Comparison of ENCODE assay signal across 1 cellular context in the genomic region with DNA sequence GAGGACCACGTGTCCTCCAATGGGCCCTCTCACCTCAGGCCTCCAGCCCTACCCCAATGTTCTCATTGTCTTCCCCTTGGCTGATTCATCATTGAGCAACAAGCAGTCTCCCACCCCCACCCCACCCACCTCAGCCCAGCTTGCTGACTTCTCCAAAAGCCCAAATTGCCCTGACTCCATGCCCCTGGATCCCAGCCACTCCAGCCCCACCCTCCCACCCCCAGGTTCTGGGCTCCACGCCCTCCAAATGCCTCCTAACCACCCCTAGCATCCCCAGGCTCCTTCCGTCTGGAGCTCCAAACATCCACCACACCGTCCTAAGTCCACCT.
TF ChIP-seq lines count a peak whose summit lies in the region.

No MANE protein-coding gene starts in this region.

TF ChIP-seq in H1, 55 proteins besides CTCF, POLR2A, EP300 and RAD21:
- TF ChIP-seq TAF1 (IDR thresholded peaks at IDR 0.05; ENCODE audit: low read depth, low read length) (no peak), SP1 (IDR thresholded peaks at IDR 0.05; ENCODE audit: low read depth, low read length) (no peak), SRF (IDR thresholded peaks at IDR 0.05; ENCODE audit: low read depth, low read length) (no peak), TAF7 (optimal IDR thresholded peaks at IDR 0.05; ENCODE audit: borderline replicate concordance, low read depth, low read length) (no peak), SAP30 (IDR thresholded peaks at IDR 0.05; ENCODE audit: insufficient read depth, insufficient replicate concordance, low read length) (no peak), TEAD4 (IDR thresholded peaks at IDR 0.05; ENCODE audit: low read depth, low read length) (no peak), ATF3 (IDR thresholded peaks at IDR 0.05; ENCODE audit: insufficient read depth, low read depth, low read length) (no peak), RXRA (IDR thresholded peaks at IDR 0.05; ENCODE audit: insufficient read depth, low read depth, low read length) (no peak), PHF8 (conservative IDR thresholded peaks at IDR 0.05; ENCODE audit: low read depth, low read length) (no peak), POLR2AphosphoS5 (IDR thresholded peaks at IDR 0.05; ENCODE audit: low read depth, low read length) (no peak), BACH1 (IDR thresholded peaks at IDR 0.05; ENCODE audit: low read length) (no peak), SIN3A (conservative IDR thresholded peaks at IDR 0.05 in 1 of 2, IDR thresholded peaks at IDR 0.05 in 1 of 2; ENCODE audit: low read depth in 1 of 2, low read length in 2 of 2) (no peak), ASH2L (IDR thresholded peaks at IDR 0.05; ENCODE audit: low read length) (no peak), TBP (IDR thresholded peaks at IDR 0.05; ENCODE audit: low read depth, low read length) (no peak)
- TF ChIP-seq, protein P1, sequence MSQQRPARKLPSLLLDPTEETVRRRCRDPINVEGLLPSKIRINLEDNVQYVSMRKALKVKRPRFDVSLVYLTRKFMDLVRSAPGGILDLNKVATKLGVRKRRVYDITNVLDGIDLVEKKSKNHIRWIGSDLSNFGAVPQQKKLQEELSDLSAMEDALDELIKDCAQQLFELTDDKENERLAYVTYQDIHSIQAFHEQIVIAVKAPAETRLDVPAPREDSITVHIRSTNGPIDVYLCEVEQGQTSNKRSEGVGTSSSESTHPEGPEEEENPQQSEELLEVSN (IDR thresholded peaks at IDR 0.05) = no peak
TF ChIP-seq in H1: peak in this region for 0.
